ENCODE assay signal across 1 cellular context in genomic region chr3:16249336-16249735, GRCh38.
TF ChIP-seq lines count a peak whose summit lies in the region.

No MANE protein-coding gene starts in this region.

TF ChIP-seq in K562, 482 proteins besides CTCF, POLR2A, EP300 and RAD21:
- peak; percentile 52 for TF ChIP-seq CTCFL (IDR thresholded peaks at IDR 0.05; ENCODE audit: borderline replicate concordance, insufficient read depth, low read depth, low read length, poor library complexity, severe bottlenecking)
- TF ChIP-seq JUND (IDR thresholded peaks at IDR 0.05; ENCODE audit: borderline replicate concordance, low read depth, low read length) = 0 out of 2 replicates have a peak, but pooled peaks have one; percentile 20
- TF ChIP-seq JUND (tag; IDR thresholded peaks at IDR 0.05; ENCODE audit: borderline replicate concordance, low read depth, low read length) = no peak
- TF ChIP-seq RFX7 (CRISPR knock-in tag; IDR thresholded peaks at IDR 0.05) = no peak
- peak; percentile 34 for TF ChIP-seq SMC3 (conservative IDR thresholded peaks at IDR 0.05; ENCODE audit: insufficient read depth, low read depth, low read length)
- no peak for TF ChIP-seq ZNF668 (CRISPR knock-in tag; IDR thresholded peaks at IDR 0.05)
